Comparison of ENCODE assay signal across 8 cellular contexts in genomic region chr20:62122659-62123449, GRCh38. TPM values are rescaled to one million over a fixed set of nuclear protein-coding genes. Genes with fewer than 3 reads are reported as not detected.
DNase-seq lines count a peak whose midpoint lies in the region; ATAC-seq and TF ChIP-seq lines count a peak whose summit lies in the region.

No MANE protein-coding gene starts in this region.

- TF ChIP-seq CTCF in epithelial cell of esophagus (IDR thresholded peaks at IDR 0.05; ENCODE audit: insufficient read depth, low read depth, low read length, missing control alignments) (no peak), natural killer cell (IDR thresholded peaks at IDR 0.05) (no peak)

- H3K36me3 Mint-ChIP-seq in natural killer cell, result peaks cover 6% of the 10 kb centered on the region

- H3K4me3 ChIP-seq in epithelial cell of esophagus (ENCODE audit: low read length), result peak overlapping the region; percentile 62

- intact Hi-C loops in natural killer cell (cut with micrococcal nuclease), result loop anchor here (1.0 to 2.0 kb wide), 2 partner anchors 14 to 20 kb away; partner anchors contain the start of genes PSMA7 and SS18L1

- DNase-seq in NCI-H1694 treated with DMSO at 0.1 percent for 48 hours (lab: John Stamatoyannopoulos, UW) (peak; percentile 51), NCI-H1694 (lab: John Stamatoyannopoulos, UW) (no peak), HCEC 1CT (peak; percentile 20), NCI-H1092 (lab: John Stamatoyannopoulos, UW) (peak; percentile 53), epithelial cell of esophagus (ENCODE audit: low read depth) (peak; percentile 45), natural killer cell (peak; percentile 28), cerebellar cortex (ENCODE audit: low spot score) (no peak)
- DNase-seq in activated CD4-positive, alpha-beta T cell treated with anti-CD3 and anti-CD28 coated beads, Interleukin-2, amount 50 U/mL, for 1 hour, result peak; percentile 34

- no peaks in the 10 kb centered on the region for H3K27me3 Mint-ChIP-seq in natural killer cell (ENCODE audit: low read depth in 2 of 2)

- peak overlapping the region; percentile 63 to 86 for H3K27ac Mint-ChIP-seq in natural killer cell

- peak overlapping the region; percentile 83 for H3K4me3 Mint-ChIP-seq in natural killer cell

- H3K9me3 Mint-ChIP-seq in natural killer cell, result no peaks in the 10 kb centered on the region

- H3K4me1 Mint-ChIP-seq in natural killer cell, result peaks cover 28 to 36% of the 10 kb centered on the region in 2 donors

- ATAC-seq in natural killer cell, result no peak

RNA-seq across cellular contexts. Expression of gene LSM14B, which starts 0.6 kb away (rescaled TPM):
- total RNA-seq in natural killer cell, result 10 to 100 TPM; 41.1 to 56.2 (median 47.3) TPM

RNA-seq across cellular contexts. Expression of gene PSMA7, which starts 20.3 kb away (rescaled TPM):
- 100 to 1,000 TPM; 154 to 177 (median 168) TPM for total RNA-seq in natural killer cell

RNA-seq across cellular contexts. Expression of gene SS18L1, which starts 20.7 kb away (rescaled TPM):
- total RNA-seq in natural killer cell, result 10 to 100 TPM; 19.1 to 26.0 (median 23.7) TPM

RNA-seq across cellular contexts. Expression of gene TAF4, which starts 57.2 kb away (rescaled TPM):
- total RNA-seq in natural killer cell, result 10 to 100 TPM; 30.0 to 35.1 (median 30.3) TPM

RNA-seq across cellular contexts. Expression of gene MTG2, which starts 60.0 kb away (rescaled TPM):
- total RNA-seq in natural killer cell, result 10 to 100 TPM; 16.8 to 25.8 (median 25.3) TPM

Comparison
In these comparisons a context has a peak if more than half of its experiments do, and no peak if none do; other contexts are left out.
1. DNase-seq: peak in NCI-H1694 treated with DMSO at 0.1 percent for 48 hours (single experiment), HCEC 1CT (single experiment), NCI-H1092 (single experiment), activated CD4-positive, alpha-beta T cell treated with anti-CD3 and anti-CD28 coated beads, Interleukin-2, amount 50 U/mL, for 1 hour (single experiment), epithelial cell of esophagus (single experiment) and natural killer cell (single experiment); none in NCI-H1694 (single experiment) and cerebellar cortex (single experiment).